Comparison of ENCODE assay signal across 1 cellular context in genomic region chr18:48839819-48840490, GRCh38.
TF ChIP-seq lines count a peak whose summit lies in the region.

No MANE protein-coding gene starts in this region.

TF ChIP-seq in HepG2, 621 proteins besides CTCF, POLR2A, EP300 and RAD21 (continued from another document):
- no peak for TF ChIP-seq DRAP1 (CRISPR knock-in tag; IDR thresholded peaks at IDR 0.05)
